In genomic region chr6:12484519-12484918, GRCh38 we compare ENCODE assay signal across 16 cellular contexts.
"Had no signal": no experiment of that assay in that cellular context is flagged by ENCODE, and none has a peak within 500 bp of the region (broad histone marks: within the 10 kb centered on the region; RNA-seq: fewer than 3 reads in every experiment).

No MANE protein-coding gene starts in this region.

- H3K4me3 ChIP-seq: mucosa of descending colon, pancreas, sigmoid colon had no signal

- H3K27me3 Mint-ChIP-seq: activated naive CD4-positive, alpha-beta T cell treated with anti-CD3 and anti-CD28 coated beads, Interleukin-2, amount 10 ng/mL, durations not matched to agents 7 days and 5 days had no signal

- H3K36me3 Mint-ChIP-seq: activated CD8-positive, alpha-beta memory T cell treated with anti-CD3 and anti-CD28 coated beads, Interleukin-2, amount 10 ng/mL, durations not matched to agents 7 days and 5 days; activated naive CD4-positive, alpha-beta T cell treated with anti-CD3 and anti-CD28 coated beads, Interleukin-2, amount 10 ng/mL, durations not matched to agents 7 days and 5 days; naive thymus-derived CD4-positive, alpha-beta T cell had no signal

- H3K4me3 Mint-ChIP-seq: activated CD8-positive, alpha-beta memory T cell treated with anti-CD3 and anti-CD28 coated beads, Interleukin-2, amount 10 ng/mL, durations not matched to agents 7 days and 5 days; activated naive CD4-positive, alpha-beta T cell treated with anti-CD3 and anti-CD28 coated beads, Interleukin-2, amount 10 ng/mL, durations not matched to agents 7 days and 5 days; activated T-cell treated with anti-CD3 and anti-CD28 coated beads, Interleukin-2, amount 50 U/mL, for 24 hours; endodermal cell had no signal

- H3K27ac Mint-ChIP-seq: activated CD8-positive, alpha-beta memory T cell treated with anti-CD3 and anti-CD28 coated beads, Interleukin-2, amount 10 ng/mL, durations not matched to agents 7 days and 5 days; activated naive CD4-positive, alpha-beta T cell treated with anti-CD3 and anti-CD28 coated beads, Interleukin-2, amount 10 ng/mL, durations not matched to agents 7 days and 5 days; activated T-cell treated with anti-CD3 and anti-CD28 coated beads, Interleukin-2, amount 50 U/mL, for 24 hours; endodermal cell had no signal

- H3K9me3 Mint-ChIP-seq: activated naive CD4-positive, alpha-beta T cell treated with anti-CD3 and anti-CD28 coated beads, Interleukin-2, amount 10 ng/mL, durations not matched to agents 7 days and 5 days; activated T-cell treated with anti-CD3 and anti-CD28 coated beads, Interleukin-2, amount 50 U/mL, for 24 hours; endodermal cell had no signal

- H3K27ac ChIP-seq: dorsolateral prefrontal cortex, sigmoid colon, VCaP had no signal

- H3K27me3 ChIP-seq: ascending aorta, dorsolateral prefrontal cortex, pancreas, sigmoid colon had no signal

- DNase-seq: activated CD4-positive, alpha-beta T cell treated with anti-CD3 and anti-CD28 coated beads, Interleukin-2, amount 50 U/mL, for 48 hours; activated CD8-positive, alpha-beta memory T cell treated with anti-CD3 and anti-CD28 coated beads, Interleukin-2, amount 10 ng/mL, durations not matched to agents 7 days and 5 days; activated naive CD4-positive, alpha-beta T cell treated with anti-CD3 and anti-CD28 coated beads, Interleukin-2, amount 10 ng/mL, durations not matched to agents 7 days and 5 days; activated T-cell treated with anti-CD3 and anti-CD28 coated beads, Interleukin-2, amount 50 U/mL, for 24 hours; dorsolateral prefrontal cortex; endodermal cell; mucosa of descending colon; naive thymus-derived CD4-positive, alpha-beta T cell; pancreas; sigmoid colon; stimulated activated CD4-positive, alpha-beta T cell treated with anti-CD3 and anti-CD28 coated beads, Interleukin-12 subunit alpha, Interleukin-12 subunit beta, amount 100 ng/mL, for 4 hours; stimulated activated CD4-positive, alpha-beta T cell treated with anti-CD3 and anti-CD28 coated beads, Interleukin-2, amount 100 ng/mL, for 24 hours had no signal

- H3K4me1 Mint-ChIP-seq: endodermal cell had no signal

- H3K4me1 ChIP-seq: sigmoid colon had no signal

- H3K9me3 ChIP-seq: ascending aorta, mucosa of descending colon, pancreas, sigmoid colon had no signal

- FAIRE-seq: islet of Langerhans, pancreas had no signal

- ATAC-seq: activated CD8-positive, alpha-beta memory T cell treated with anti-CD3 and anti-CD28 coated beads, Interleukin-2, amount 10 ng/mL, durations not matched to agents 7 days and 5 days; left lobe of liver; mucosa of descending colon; naive thymus-derived CD4-positive, alpha-beta T cell had no signal

- H3K36me3 ChIP-seq: ascending aorta, pancreas, sigmoid colon had no signal
